26 cellular contexts compared by ENCODE assay signal in the genomic region with DNA sequence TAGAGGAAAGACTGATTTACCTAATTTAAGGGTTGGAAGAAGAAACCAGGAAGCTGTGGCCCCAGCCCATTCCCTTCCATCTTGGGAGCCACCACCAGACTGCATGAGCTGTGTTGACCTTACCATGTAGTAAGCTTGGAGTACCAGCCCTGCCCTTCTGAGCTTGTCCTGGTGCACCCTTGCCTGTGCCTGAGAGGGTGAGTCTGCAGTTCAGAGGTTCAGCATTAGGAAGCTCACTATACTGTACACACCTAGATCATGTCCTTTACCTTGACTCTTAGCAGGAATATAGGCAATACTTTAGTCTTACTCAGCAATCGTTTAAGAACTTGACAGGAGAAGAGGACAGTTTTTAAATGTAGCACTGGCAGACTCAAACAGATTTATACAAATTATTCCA. TPM values are rescaled to one million over a fixed set of nuclear protein-coding genes. Genes with fewer than 3 reads are reported as not detected.
DNase-seq lines count a peak whose midpoint lies in the region; ATAC-seq, FAIRE-seq and TF ChIP-seq lines count a peak whose summit lies in the region.
"Had no signal": no experiment of that assay in that cellular context is flagged by ENCODE, and none has a peak within 500 bp of the region (broad histone marks: within the 10 kb centered on the region; RNA-seq: fewer than 3 reads in every experiment).

No MANE protein-coding gene starts in this region.

- H3K79me2 ChIP-seq in HepG2 (ENCODE audit: insufficient read depth, low read length): no peaks in the 10 kb centered on the region

- H3K36me3 ChIP-seq in HepG2 (replicated peaks in 1 of 2; ENCODE audit: control insufficient read depth in 1 of 2, insufficient read depth in 2 of 2, low read length in 2 of 2) (no peaks in the 10 kb centered on the region), right lobe of liver (no peaks in the 10 kb centered on the region), esophagus (ENCODE audit: control insufficient read depth in 2 of 2, insufficient read depth in 2 of 2, low read length in 1 of 2) (no peaks in the 10 kb centered on the region), esophagus squamous epithelium (no peaks in the 10 kb centered on the region)
- H3K36me3 ChIP-seq: BE2C; BLaER1 treated with 17β-estradiol and CSF1 and Interleukin-3, amounts not matched to agents 10 nM and 100 nM had no signal

- peaks cover 24% of the 10 kb centered on the region for H3K4me1 ChIP-seq in HepG2 (ENCODE audit: insufficient read depth, low read length)
- no peaks in the 10 kb centered on the region for H3K4me1 ChIP-seq in right lobe of liver
- no peaks in the 10 kb centered on the region for H3K4me1 ChIP-seq in esophagus (ENCODE audit: control insufficient read depth in 2 of 2, insufficient read depth in 2 of 2, low read length in 1 of 2)
- peaks cover 0 to 40% (median under 1%) of the 10 kb centered on the region in 3 donors for H3K4me1 ChIP-seq in esophagus squamous epithelium
- H3K4me1 ChIP-seq: A549; BE2C; BLaER1 treated with 17β-estradiol and CSF1 and Interleukin-3, amounts not matched to agents 10 nM and 100 nM had no signal

- TF ChIP-seq RAD21 in HepG2 (CRISPR knock-in tag; IDR thresholded peaks at IDR 0.05): no peak

- CTCF ChIA-PET in HepG2 (lab: Yijun Ruan, JAX; ENCODE audit: low intra/inter-chr PET ratio, low total read pairs): no interaction called here

- H2AFZ ChIP-seq in HepG2 (ENCODE audit: low read length): no peak overlapping the region
- H2AFZ ChIP-seq: GM23248 had no signal

- TF ChIP-seq POLR2A in HepG2 (IDR thresholded peaks at IDR 0.05; ENCODE audit: insufficient read depth in 1 of 2, low read depth in 2 of 2, low read length in 2 of 2) (no peak), right lobe of liver (IDR thresholded peaks at IDR 0.05) (no peak), esophagus squamous epithelium (IDR thresholded peaks at IDR 0.05) (no peak)

- H3K4me3 ChIP-seq in HepG2 (replicated peaks in 1 of 3; ENCODE audit: insufficient read depth in 1 of 3, low read depth in 2 of 3, low read length in 3 of 3) (no peak overlapping the region), right lobe of liver (no peak overlapping the region), esophagus (ENCODE audit: low read depth in 1 of 2, low read length in 2 of 2) (no peak overlapping the region), esophagus squamous epithelium (no peak overlapping the region)
- H3K4me3 ChIP-seq: A549; BLaER1 treated with 17β-estradiol and CSF1 and Interleukin-3, amounts not matched to agents 10 nM and 100 nM; GM12878; GM23248 had no signal

- DNase-seq in HepG2 (ENCODE audit: low spot score) (no peak), right lobe of liver (no peak), esophagus squamous epithelium (lab: John Stamatoyannopoulos, UW) (no peak), Right ventricle myocardium superior (no peak)
- DNase-seq in activated naive CD4-positive, alpha-beta T cell treated with anti-CD3 and anti-CD28 coated beads, Interleukin-2, amount 50 U/mL, for 72 hours (ENCODE audit: low spot score in 2 of 2): no peak
- DNase-seq in stimulated activated CD4-positive, alpha-beta T cell treated with anti-CD3 and anti-CD28 coated beads, Interleukin-4, amount 100 ng/mL, for 24 hours: no peak
- DNase-seq: 8988T; ACHN; AML-193; BE2C; CD4-positive, alpha-beta T cell; CD8-positive, alpha-beta memory T cell; DMS 273 treated with DMSO at 0.1 percent for 48 hours; DMS79; EL; GDM1; GM23248; H9 had no signal

- no TSS peak for BruUV-seq in HepG2 (replicated peaks; lab: Mats Ljungman, UMichigan)

- H3K27ac Mint-ChIP-seq in activated naive CD4-positive, alpha-beta T cell treated with anti-CD3 and anti-CD28 coated beads, Interleukin-2, amount 50 U/mL, for 72 hours: no peak overlapping the region
- H3K27ac Mint-ChIP-seq: CD14-positive monocyte; CD4-positive, alpha-beta T cell; H9 had no signal

- no peak overlapping the region for H3K9ac ChIP-seq in HepG2 (ENCODE audit: insufficient read depth, low read depth, low read length)
- H3K9ac ChIP-seq: BLaER1 treated with 17β-estradiol and CSF1 and Interleukin-3, amounts not matched to agents 10 nM and 100 nM; GM23248 had no signal

- intact Hi-C loops in HepG2 (cut with micrococcal nuclease; ENCODE audit: unreplicated experiment) (no loop called here), right lobe of liver (cut with DNase I) (no loop called here), esophagus squamous epithelium (cut with DNase I) (no loop called here), Right ventricle myocardium superior (cut with DNase I) (no loop called here)

- ATAC-seq in HepG2: peak; percentile 41; the same call in 2 of the 3 replicates
- ATAC-seq in right lobe of liver: no peak
- no peak for ATAC-seq in Right ventricle myocardium superior (ENCODE audit: poor library complexity)
- ATAC-seq in activated naive CD4-positive, alpha-beta T cell treated with anti-CD3 and anti-CD28 coated beads, Interleukin-2, amount 50 U/mL, for 72 hours: no peak
- ATAC-seq: A549, GM12878, HCT116 had no signal

- no peak overlapping the region for H3K27ac ChIP-seq in HepG2 (ENCODE audit: extremely low read length, insufficient read depth, low read length)
- H3K27ac ChIP-seq in right lobe of liver: no peak overlapping the region
- peak overlapping the region; percentile 57 to 74 for H3K27ac ChIP-seq in esophagus (ENCODE audit: low read depth in 2 of 2, low read length in 1 of 2)
- peak overlapping the region; percentile 34 to 79 (median 61) for H3K27ac ChIP-seq in esophagus squamous epithelium
- H3K27ac ChIP-seq: A549; BLaER1 treated with 17β-estradiol and CSF1 and Interleukin-3, amounts not matched to agents 10 nM and 100 nM; GM23248 had no signal

- POLR2A ChIA-PET in HepG2 (lab: Yijun Ruan, JAX): interaction anchor here (1.1 kb wide), 1 partner anchor 36 kb away, joined by 4 read pairs; a partner anchor contains a TSS

- H3K9me3 Mint-ChIP-seq in activated naive CD4-positive, alpha-beta T cell treated with anti-CD3 and anti-CD28 coated beads, Interleukin-2, amount 50 U/mL, for 72 hours: peaks cover 0 to 4% of the 10 kb centered on the region in 2 donors

- WGBS in HepG2 (ENCODE audit: low lambda C conversion rate): 62% methylated on average over 1 of the region's 1 CpG
- 100% methylated on average over 1 of the region's 1 CpG for WGBS in right lobe of liver (ENCODE audit: insufficient coverage, low coverage, low lambda C conversion rate, missing lambda C conversion rate)
- 63 to 74% methylated on average over 1 of the region's 1 CpG for WGBS in esophagus, 2 donors
- WGBS in esophagus squamous epithelium, 2 donors: 71 to 80% methylated on average over 1 of the region's 1 CpG

- no peaks in the 10 kb centered on the region for H4K20me1 ChIP-seq in HepG2 (ENCODE audit: insufficient read depth, low read length)
- H4K20me1 ChIP-seq: BLaER1 treated with 17β-estradiol and CSF1 and Interleukin-3, amounts not matched to agents 10 nM and 100 nM had no signal

- H3K27me3 ChIP-seq in HepG2 (ENCODE audit: control insufficient read depth in 1 of 2, insufficient read depth in 2 of 2, low read length in 2 of 2): 0 out of 5 replicates have a peak, but pooled peaks cover 0 to 9% of the 10 kb centered on the region in 2 experiments
- no peaks in the 10 kb centered on the region for H3K27me3 ChIP-seq in right lobe of liver
- no peaks in the 10 kb centered on the region for H3K27me3 ChIP-seq in esophagus (ENCODE audit: control insufficient read depth in 1 of 2, insufficient read depth in 2 of 2, low read length in 2 of 2)
- no peaks in the 10 kb centered on the region for H3K27me3 ChIP-seq in esophagus squamous epithelium
- H3K27me3 ChIP-seq: BLaER1 treated with 17β-estradiol and CSF1 and Interleukin-3, amounts not matched to agents 10 nM and 100 nM had no signal

- in situ Hi-C loops in HepG2 (cut with HindIII; ENCODE audit: extremely low pct_ligation_motif_present, low pct_unique_long_range_greater_than_20kb): no loop called here

- no peak overlapping the region for H3K4me2 ChIP-seq in HepG2 (ENCODE audit: low read depth, low read length)
- H3K4me2 ChIP-seq: A549; BLaER1 treated with 17β-estradiol and CSF1 and Interleukin-3, amounts not matched to agents 10 nM and 100 nM had no signal

- H3K36me3 Mint-ChIP-seq in activated naive CD4-positive, alpha-beta T cell treated with anti-CD3 and anti-CD28 coated beads, Interleukin-2, amount 50 U/mL, for 72 hours: peaks cover 0 to 7% of the 10 kb centered on the region in 2 donors
- H3K36me3 Mint-ChIP-seq: CD14-positive monocyte had no signal

- no peak for FAIRE-seq in HepG2 (lab: Jason Lieb, UNC)
- FAIRE-seq: A549, D721Med, GM12878, GM19239 had no signal

- TF ChIP-seq CTCF in HepG2 (CRISPR knock-in tag; IDR thresholded peaks at IDR 0.05) (no peak), right lobe of liver (IDR thresholded peaks at IDR 0.05) (no peak), esophagus squamous epithelium (IDR thresholded peaks at IDR 0.05) (no peak)

- TF ChIP-seq EP300 in HepG2 (IDR thresholded peaks at IDR 0.05; ENCODE audit: low read depth in 2 of 2, low read length in 2 of 2) (no peak), HepG2 (CRISPR knock-in tag; IDR thresholded peaks at IDR 0.05; ENCODE audit: borderline replicate concordance) (no peak)

- H3K9me3 ChIP-seq in HepG2 (ENCODE audit: low read length) (no peaks in the 10 kb centered on the region), right lobe of liver (no peaks in the 10 kb centered on the region), esophagus (ENCODE audit: control insufficient read depth in 2 of 2, insufficient read depth in 1 of 2, low read depth in 1 of 2, low read length in 1 of 2) (no peaks in the 10 kb centered on the region), esophagus squamous epithelium (peaks cover 0 to 6% (median 0%) of the 10 kb centered on the region in 3 donors)
- H3K9me3 ChIP-seq: A549, BE2C had no signal

RNA-seq across cellular contexts. Expression of a gene that starts 35.8 kb away (rescaled TPM):
- total RNA-seq in HepG2 (2016; rRNA removed; fragmentation: Illumina TruSeq; extraction: Trizol) (318 and 569 TPM in 2 replicates), right lobe of liver (100 to 1,000 TPM in 2 of 6 experiments, 10 to 100 TPM in 4; 27.9 to 341 (median 62.0) TPM), esophagus squamous epithelium (100 to 1,000 TPM in 3 of 4 donors, 10 to 100 TPM in 1; 86.6 to 278 (median 148) TPM), Right ventricle myocardium superior (21.6 TPM)
- 102 and 103 TPM in 2 replicates for total RNA-seq in HepG2 (2016; cell fraction: cytosol; rRNA removed; fragmentation: Illumina TruSeq; extraction: Trizol; ENCODE audit: low read depth)
- 324 and 538 TPM in 2 replicates for total RNA-seq in HepG2 (2016; cell fraction: insoluble cytoplasmic fraction; rRNA removed; fragmentation: Illumina TruSeq; extraction: Trizol)
- 88.2 and 99.0 TPM in 2 replicates for total RNA-seq in HepG2 (2016; cell fraction: membrane; rRNA removed; fragmentation: Illumina TruSeq; extraction: Trizol)
- total RNA-seq in HepG2 (2016; cell fraction: nucleus; rRNA removed; fragmentation: Illumina TruSeq; extraction: Trizol): 264 and 285 TPM in 2 replicates
- polyA plus RNA-seq in HepG2 (2011; rRNA removed) (56.8 and 102 TPM in 2 replicates), esophagus (100 to 1,000 TPM in 1 of 2 donors, 10 to 100 TPM in 1; 98.8 to 128 TPM)
- polyA plus RNA-seq in HepG2 (2011; cell fraction: cytosol; rRNA removed): 18.1 and 55.8 TPM in 2 replicates
- 66.5 and 148 TPM in 2 replicates for polyA plus RNA-seq in HepG2 (2011; cell fraction: nucleus; rRNA removed)
- 234 and 245 TPM in 2 replicates for polyA plus RNA-seq in HepG2 (2012)
- polyA plus RNA-seq in HepG2 (2016; cell fraction: cytosol; fragmentation: Illumina TruSeq; extraction: Trizol; ENCODE audit: low read depth): 9.1 and 11.3 TPM in 2 replicates
- polyA plus RNA-seq in HepG2 (2016; cell fraction: insoluble cytoplasmic fraction; fragmentation: Illumina TruSeq; extraction: Trizol; ENCODE audit: low read depth): 406 and 419 TPM in 2 replicates
- polyA plus RNA-seq in HepG2 (2016; cell fraction: membrane; fragmentation: Illumina TruSeq; extraction: Trizol; ENCODE audit: low read depth): 30.9 and 36.1 TPM in 2 replicates
- polyA plus RNA-seq in HepG2 (2016; cell fraction: nucleus; fragmentation: Illumina TruSeq; extraction: Trizol; ENCODE audit: insufficient read depth, low read depth): 378 and 389 TPM in 2 replicates
- polyA minus RNA-seq in HepG2 (2011; rRNA and poly(A)+ RNA removed; ENCODE audit: low replicate concordance): 22.2 and 53.8 TPM in 2 replicates
- 57.9 and 117 TPM in 2 replicates for polyA minus RNA-seq in HepG2 (2011; cell fraction: cytosol; rRNA and poly(A)+ RNA removed)
- polyA minus RNA-seq in HepG2 (2011; cell fraction: nucleus; rRNA and poly(A)+ RNA removed): 197 and 349 TPM in 2 replicates
- 100 to 1,000 TPM in 1 of 2 donors, 10 to 100 TPM in 1; 80.0 to 116 TPM for total RNA-seq in activated naive CD4-positive, alpha-beta T cell treated with anti-CD3 and anti-CD28 coated beads, Interleukin-2, amount 50 U/mL, for 72 hours

Comparison
In these comparisons a context has a peak if more than half of its experiments do, and no peak if none do; other contexts are left out.
1. H3K27ac ChIP-seq: peak in esophagus (2 of 2) and esophagus squamous epithelium (4 of 4); none in HepG2 (single experiment) and right lobe of liver (0 of 3).